ENCODE assay signal across 1 cellular context in genomic region chr11:129750343-129751292, GRCh38.
TF ChIP-seq lines count a peak whose summit lies in the region.

No MANE protein-coding gene starts in this region.

TF ChIP-seq in HepG2, 621 proteins besides CTCF, POLR2A, EP300 and RAD21 (continued from another document and continues in another):
- TF ChIP-seq ZNF883 (CRISPR knock-in tag; IDR thresholded peaks at IDR 0.05; ENCODE audit: not compliant biosample characterization) (peak; percentile 27), GABPB1 (CRISPR knock-in tag; IDR thresholded peaks at IDR 0.05) (peak; percentile 45), AKNA (CRISPR knock-in tag; IDR thresholded peaks at IDR 0.05; ENCODE audit: borderline replicate concordance) (no peak), MED1 (CRISPR knock-in tag; IDR thresholded peaks at IDR 0.05) (peak; percentile 46; the same call in 1 of the 2 replicates), E2F1 (CRISPR knock-in tag; IDR thresholded peaks at IDR 0.05) (0 out of 2 replicates have a peak, but pooled peaks have one; percentile 51), KAT8 (CRISPR knock-in tag; IDR thresholded peaks at IDR 0.05) (no peak), CBX2 (IDR thresholded peaks at IDR 0.05; ENCODE audit: low read depth, low read length) (no peak), CBX2 (CRISPR knock-in tag; IDR thresholded peaks at IDR 0.05; ENCODE audit: low read depth) (no peak), MXD3 (CRISPR knock-in tag; IDR thresholded peaks at IDR 0.05) (peak; percentile 67; the same call in 1 of the 2 replicates), ZKSCAN8 (CRISPR knock-in tag; IDR thresholded peaks at IDR 0.05; ENCODE audit: borderline replicate concordance) (no peak), MAX (IDR thresholded peaks at IDR 0.05) (peak; percentile 87), ZNF607 (CRISPR knock-in tag; IDR thresholded peaks at IDR 0.05; ENCODE audit: borderline replicate concordance) (no peak), STAG1 (CRISPR knock-in tag; IDR thresholded peaks at IDR 0.05) (peak; percentile 97), KDM2A (CRISPR knock-in tag; IDR thresholded peaks at IDR 0.05; ENCODE audit: borderline replicate concordance, low read depth) (peak; percentile 85; the same call in 1 of the 2 replicates), BCL3 (CRISPR knock-in tag; IDR thresholded peaks at IDR 0.05) (peak; percentile 60; the same call in 1 of the 2 replicates), ZNF556 (CRISPR knock-in tag; IDR thresholded peaks at IDR 0.05; ENCODE audit: borderline replicate concordance) (no peak; the same call in 1 of the 2 replicates), ZNF770 (CRISPR knock-in tag; IDR thresholded peaks at IDR 0.05) (peak; percentile 33; the same call in 1 of the 2 replicates), ISL2 (CRISPR knock-in tag; IDR thresholded peaks at IDR 0.05) (peak; percentile 37; the same call in 1 of the 2 replicates), ZNF264 (CRISPR knock-in tag; IDR thresholded peaks at IDR 0.05) (no peak), POGK (CRISPR knock-in tag; conservative IDR thresholded peaks at IDR 0.05) (0 out of 2 replicates have a peak, but pooled peaks have one; percentile 45), YEATS4 (CRISPR knock-in tag; IDR thresholded peaks at IDR 0.05; ENCODE audit: borderline replicate concordance) (peak; percentile 64), UBTF (CRISPR knock-in tag; IDR thresholded peaks at IDR 0.05) (peak; percentile 94; the same call in 1 of the 2 replicates), ZNF232 (CRISPR knock-in tag; IDR thresholded peaks at IDR 0.05; ENCODE audit: borderline replicate concordance) (no peak), SPEN (CRISPR knock-in tag; IDR thresholded peaks at IDR 0.05; ENCODE audit: low read depth) (peak; percentile 46), ZNF432 (CRISPR knock-in tag; IDR thresholded peaks at IDR 0.05; ENCODE audit: borderline replicate concordance) (no peak), DMTF1 (CRISPR knock-in tag; IDR thresholded peaks at IDR 0.05) (no peak), SOX13 (IDR thresholded peaks at IDR 0.05) (no peak), SOX13 (CRISPR knock-in tag; conservative IDR thresholded peaks at IDR 0.05 in 1 of 2, IDR thresholded peaks at IDR 0.05 in 1 of 2) (no peak), ZEB1 (IDR thresholded peaks at IDR 0.05; ENCODE audit: insufficient replicate concordance, low read depth) (no peak), CBFB (CRISPR knock-in tag; IDR thresholded peaks at IDR 0.05) (0 out of 2 replicates have a peak, but pooled peaks have one; percentile 53), ZFP36L2 (CRISPR knock-in tag; IDR thresholded peaks at IDR 0.05) (no peak), ZNF331 (CRISPR knock-in tag; IDR thresholded peaks at IDR 0.05) (peak; percentile 51; the same call in 1 of the 2 replicates), BORCS8-MEF2B (CRISPR knock-in tag; IDR thresholded peaks at IDR 0.05) (peak; percentile 78; the same call in 1 of the 2 replicates), PAXIP1 (CRISPR knock-in tag; conservative IDR thresholded peaks at IDR 0.05) (no peak), MXD4 (CRISPR knock-in tag; IDR thresholded peaks at IDR 0.05) (peak; percentile 74), TBX2 (CRISPR knock-in tag; IDR thresholded peaks at IDR 0.05; ENCODE audit: borderline replicate concordance) (peak; percentile 39), TEAD3 (CRISPR knock-in tag; optimal IDR thresholded peaks at IDR 0.05; ENCODE audit: borderline replicate concordance) (peak; percentile 50), XRCC5 (optimal IDR thresholded peaks at IDR 0.05; ENCODE audit: low read length) (peak; percentile 64), ZNF547 (CRISPR knock-in tag; IDR thresholded peaks at IDR 0.05) (0 out of 2 replicates have a peak, but pooled peaks have one; percentile 67)
